In genomic region chr6:6177754-6178153, GRCh38 we compare ENCODE assay signal across 23 cellular contexts.
"Had no signal": no experiment of that assay in that cellular context is flagged by ENCODE, and none has a peak within 500 bp of the region (broad histone marks: within the 10 kb centered on the region; RNA-seq: fewer than 3 reads in every experiment).

No MANE protein-coding gene starts in this region.

- H3K27ac ChIP-seq: colonic mucosa, coronary artery, epithelial cell of prostate, esophagus muscularis mucosa, esophagus squamous epithelium, foreskin keratinocyte, gastrocnemius medialis, gastroesophageal sphincter, heart left ventricle, heart right ventricle had no signal

- H3K4me3 ChIP-seq: colonic mucosa, coronary artery, dorsolateral prefrontal cortex, esophagus muscularis mucosa, esophagus squamous epithelium, gastrocnemius medialis, gastroesophageal sphincter, heart left ventricle, heart right ventricle had no signal

- H3K9me3 ChIP-seq: colonic mucosa, esophagus muscularis mucosa, esophagus squamous epithelium, gastrocnemius medialis, gastroesophageal sphincter, heart left ventricle, heart right ventricle had no signal

- DNase-seq: colonic mucosa; cortex of kidney; dermis blood vessel endothelial cell; dorsolateral prefrontal cortex; effector CD4-positive, alpha-beta T cell; effector CD8-positive, alpha-beta T cell; effector memory CD4-positive, alpha-beta T cell; effector memory CD8-positive, alpha-beta T cell; erythroblast; esophagus squamous epithelium; foreskin fibroblast; foreskin keratinocyte; foreskin melanocyte; gastrocnemius medialis; glutamatergic neuron; heart left ventricle; heart right ventricle had no signal

- H3K27me3 ChIP-seq: colonic mucosa, foreskin keratinocyte, gastrocnemius medialis, heart left ventricle had no signal

- H3K4me1 ChIP-seq: colonic mucosa, esophagus muscularis mucosa, esophagus squamous epithelium, foreskin keratinocyte, gastrocnemius medialis, gastroesophageal sphincter, heart left ventricle, heart right ventricle had no signal

- H3K9me3 Mint-ChIP-seq: dendritic cell treated with granulocyte-macrophage colony-stimulating factor and Interleukin-4, amounts not matched to agents 40 ng/mL and 50 ng/mL, for 4 days; effector memory CD8-positive, alpha-beta T cell had no signal

- ATAC-seq: effector memory CD8-positive, alpha-beta T cell; esophagus mucosa; foreskin keratinocyte; gastrocnemius medialis; gastroesophageal sphincter; heart left ventricle; heart right ventricle had no signal

- H3K27me3 Mint-ChIP-seq: dendritic cell treated with granulocyte-macrophage colony-stimulating factor and Interleukin-4, amounts not matched to agents 40 ng/mL and 50 ng/mL, for 4 days had no signal

- H3K4me3 Mint-ChIP-seq: dendritic cell treated with granulocyte-macrophage colony-stimulating factor and Interleukin-4, amounts not matched to agents 40 ng/mL and 50 ng/mL, for 4 days; effector memory CD8-positive, alpha-beta T cell had no signal

- H3K27ac Mint-ChIP-seq: dendritic cell treated with granulocyte-macrophage colony-stimulating factor and Interleukin-4, amounts not matched to agents 40 ng/mL and 50 ng/mL, for 4 days; effector memory CD8-positive, alpha-beta T cell had no signal

- H3K36me3 ChIP-seq: colonic mucosa, esophagus muscularis mucosa, esophagus squamous epithelium, gastrocnemius medialis, gastroesophageal sphincter had no signal
